Comparison of ENCODE assay signal across 22 cellular contexts in genomic region chr1:11880181-11880575, GRCh38. TPM values are rescaled to one million over a fixed set of nuclear protein-coding genes. Genes with fewer than 3 reads are reported as not detected.
"Had no signal": no experiment of that assay in that cellular context is flagged by ENCODE, and none has a peak within 500 bp of the region (broad histone marks: within the 10 kb centered on the region; RNA-seq: fewer than 3 reads in every experiment).

No MANE protein-coding gene starts in this region.

- DNase-seq: activated CD4-positive, alpha-beta T cell treated with anti-CD3 and anti-CD28 coated beads for 1 hour; activated CD4-positive, alpha-beta T cell treated with anti-CD3 and anti-CD28 coated beads, Interleukin-2, amount 50 U/mL, for 48 hours; activated naive CD4-positive, alpha-beta T cell treated with Interleukin-2 at 50 U/mL for 16 hours; activated naive CD8-positive, alpha-beta T cell treated with anti-CD3 and anti-CD28 coated beads, Interleukin-2, amount 50 U/mL, for 24 hours; islet precursor cell; mesenchymal stem cell; natural killer cell; spleen; stomach; T-cell; T1000; uterus had no signal

- H3K36me3 Mint-ChIP-seq: natural killer cell, T-cell had no signal

- H3K27me3 ChIP-seq: ascending aorta, breast epithelium, hepatocyte, uterus had no signal

- H3K36me3 ChIP-seq: ascending aorta, breast epithelium, gastroesophageal sphincter, neutrophil, spleen, stomach, uterus had no signal

- H3K4me1 ChIP-seq: ascending aorta, breast epithelium, uterus had no signal

- ATAC-seq: activated naive CD8-positive, alpha-beta T cell treated with anti-CD3 and anti-CD28 coated beads, Interleukin-2, amount 50 U/mL, for 24 hours; activated T-helper 17 cell treated with anti-CD3 and anti-CD28 coated beads, Interleukin-2, amount 50 U/mL, for 72 hours; natural killer cell; T-cell had no signal

- H3K27ac ChIP-seq: ascending aorta, hepatocyte, neutrophil, spleen, uterus had no signal

- H3K4me3 ChIP-seq: ascending aorta, breast epithelium, gastroesophageal sphincter, hepatocyte, spleen, stomach, uterus had no signal

- H3K9me3 ChIP-seq: ascending aorta, breast epithelium, gastroesophageal sphincter, neutrophil, spleen, stomach, uterus had no signal

- H3K9me3 Mint-ChIP-seq: activated naive CD8-positive, alpha-beta T cell treated with anti-CD3 and anti-CD28 coated beads, Interleukin-2, amount 50 U/mL, for 24 hours; activated T-helper 17 cell treated with anti-CD3 and anti-CD28 coated beads, Interleukin-2, amount 50 U/mL, for 72 hours; natural killer cell; T-cell had no signal

- H3K27ac Mint-ChIP-seq: activated naive CD8-positive, alpha-beta T cell treated with anti-CD3 and anti-CD28 coated beads, Interleukin-2, amount 50 U/mL, for 24 hours; activated T-helper 17 cell treated with anti-CD3 and anti-CD28 coated beads, Interleukin-2, amount 50 U/mL, for 72 hours; natural killer cell; T-cell had no signal

- H3K4me3 Mint-ChIP-seq: activated naive CD8-positive, alpha-beta T cell treated with anti-CD3 and anti-CD28 coated beads, Interleukin-2, amount 50 U/mL, for 24 hours; activated T-helper 17 cell treated with anti-CD3 and anti-CD28 coated beads, Interleukin-2, amount 50 U/mL, for 72 hours; natural killer cell; T-cell had no signal

- H3K4me1 Mint-ChIP-seq: activated naive CD8-positive, alpha-beta T cell treated with anti-CD3 and anti-CD28 coated beads, Interleukin-2, amount 50 U/mL, for 24 hours; activated T-helper 17 cell treated with anti-CD3 and anti-CD28 coated beads, Interleukin-2, amount 50 U/mL, for 72 hours; T-cell had no signal

RNA-seq across cellular contexts. Expression of gene NPPB, which starts 21.4 kb away (rescaled TPM):
- total RNA-seq: activated T-helper 17 cell treated with anti-CD3 and anti-CD28 coated beads, Interleukin-2, amount 50 U/mL, for 72 hours; ascending aorta; breast epithelium; dermis microvascular lymphatic vessel endothelial cell; gastroesophageal sphincter; liver; mucosa of gallbladder; natural killer cell; spleen; T-cell; uterus had no signal

RNA-seq across cellular contexts. Expression of gene NPPA, which starts 32.6 kb away (rescaled TPM):
- total RNA-seq: activated T-helper 17 cell treated with anti-CD3 and anti-CD28 coated beads, Interleukin-2, amount 50 U/mL, for 72 hours; ascending aorta; dermis microvascular lymphatic vessel endothelial cell; epithelial cell of proximal tubule; hepatocyte; liver; mucosa of gallbladder; natural killer cell; T-cell; uterus had no signal
